8 cellular contexts compared by ENCODE assay signal in genomic region chr19:58181902-58182576, GRCh38. TPM values are rescaled to one million over a fixed set of nuclear protein-coding genes. Genes with fewer than 3 reads are reported as not detected.
A peak's percentile ranks its signal among the peaks of the same experiment; 100 is the strongest.
DNase-seq lines count a peak whose midpoint lies in the region; ATAC-seq and TF ChIP-seq lines count a peak whose summit lies in the region.

No MANE protein-coding gene starts in this region.

- DNase-seq in ELR (ENCODE audit: low read depth) (peak; percentile 64), WERI-Rb-1 (peak; percentile 72), lower lobe of right lung (no peak), NCI-H510A treated with DMSO at 0.1 percent for 48 hours (lab: John Stamatoyannopoulos, UW) (no peak), hypothalamus (lab: John Stamatoyannopoulos, UW) (no peak)
- peak; percentile 26 to 34 for DNase-seq in central memory CD8-positive, alpha-beta T cell (ENCODE audit: low spot score in 2 of 2)
- peak; percentile 15 to 38 for DNase-seq in stimulated activated CD8-positive, alpha-beta memory T cell treated with anti-CD3 and anti-CD28 coated beads, Interleukin-15, amount 100 ng/mL, for 4 hours (ENCODE audit: low read depth in 2 of 2)

- H3K27me3 ChIP-seq in WERI-Rb-1 (ENCODE audit: insufficient read depth, low read depth, severe bottlenecking) (no peaks in the 10 kb centered on the region), lower lobe of right lung (ENCODE audit: low read depth) (no peaks in the 10 kb centered on the region)

- no peak for ATAC-seq in central memory CD8-positive, alpha-beta T cell (replicated peaks; ENCODE audit: extremely low read depth, poor library complexity, severe bottlenecking)
- no peak for ATAC-seq in lower lobe of right lung

- intact Hi-C loops in lower lobe of right lung (cut with DNase I), result no loop called here

- H3K4me3 Mint-ChIP-seq in central memory CD8-positive, alpha-beta T cell, result peak overlapping the region; percentile 98

- peak overlapping the region; percentile 37; the same call in 1 of the 2 replicates for H3K27ac ChIP-seq in WERI-Rb-1
- H3K27ac ChIP-seq in lower lobe of right lung, result peak overlapping the region; percentile 99

- TF ChIP-seq CTCF in LNCAP (IDR thresholded peaks at IDR 0.05), result peak; percentile 60
- TF ChIP-seq CTCF in WERI-Rb-1 (IDR thresholded peaks at IDR 0.05; ENCODE audit: low read depth, low read length), result peak; percentile 75
- peak; percentile 49 for TF ChIP-seq CTCF in lower lobe of right lung (IDR thresholded peaks at IDR 0.05)

- H3K4me1 ChIP-seq in lower lobe of right lung, result no peaks in the 10 kb centered on the region

- H3K36me3 ChIP-seq in WERI-Rb-1, result peaks cover 44% of the 10 kb centered on the region
- peaks cover 16% of the 10 kb centered on the region for H3K36me3 ChIP-seq in lower lobe of right lung

- H3K9me3 ChIP-seq in WERI-Rb-1 (ENCODE audit: severe bottlenecking), result peaks cover 26% of the 10 kb centered on the region
- H3K9me3 ChIP-seq in lower lobe of right lung, result peaks cover 92% of the 10 kb centered on the region

- peak overlapping the region; percentile 95 for H3K4me3 ChIP-seq in WERI-Rb-1 (ENCODE audit: low read depth, low read length)
- peak overlapping the region; percentile 90 for H3K4me3 ChIP-seq in lower lobe of right lung

- peaks cover 15% of the 10 kb centered on the region for H3K9me3 Mint-ChIP-seq in central memory CD8-positive, alpha-beta T cell

- H3K36me3 Mint-ChIP-seq in central memory CD8-positive, alpha-beta T cell (ENCODE audit: insufficient read depth), result peaks cover 30% of the 10 kb centered on the region

- peak overlapping the region; percentile 100 for H3K27ac Mint-ChIP-seq in central memory CD8-positive, alpha-beta T cell (ENCODE audit: low read depth)

- H3K27me3 Mint-ChIP-seq in central memory CD8-positive, alpha-beta T cell, result no peaks in the 10 kb centered on the region

- H3K4me1 Mint-ChIP-seq in central memory CD8-positive, alpha-beta T cell, result peaks cover 28% of the 10 kb centered on the region

RNA-seq across cellular contexts. Expression of gene ZNF274, which starts 0.8 kb away (rescaled TPM):
- total RNA-seq in lower lobe of right lung, result 27.6 TPM

RNA-seq across cellular contexts. Expression of gene ZNF329, which starts 31.4 kb away (rescaled TPM):
- 5.8 TPM for total RNA-seq in lower lobe of right lung

RNA-seq across cellular contexts. Expression of gene ZNF544, which starts 46.7 kb away (rescaled TPM):
- 22.6 TPM for total RNA-seq in lower lobe of right lung

Comparison
In these comparisons a context has a peak if more than half of its experiments do, and no peak if none do; other contexts are left out.
1. DNase-seq: peak in ELR (single experiment), WERI-Rb-1 (single experiment), central memory CD8-positive, alpha-beta T cell (2 of 2) and stimulated activated CD8-positive, alpha-beta memory T cell treated with anti-CD3 and anti-CD28 coated beads, Interleukin-15, amount 100 ng/mL, for 4 hours (2 of 2); none in lower lobe of right lung (single experiment), NCI-H510A treated with DMSO at 0.1 percent for 48 hours (single experiment) and hypothalamus (0 of 51).
2. Peak in every context shown above with its lines, with median percentiles within 50 percentile points of each other: CTCF ChIP-seq.